In the genomic region with DNA sequence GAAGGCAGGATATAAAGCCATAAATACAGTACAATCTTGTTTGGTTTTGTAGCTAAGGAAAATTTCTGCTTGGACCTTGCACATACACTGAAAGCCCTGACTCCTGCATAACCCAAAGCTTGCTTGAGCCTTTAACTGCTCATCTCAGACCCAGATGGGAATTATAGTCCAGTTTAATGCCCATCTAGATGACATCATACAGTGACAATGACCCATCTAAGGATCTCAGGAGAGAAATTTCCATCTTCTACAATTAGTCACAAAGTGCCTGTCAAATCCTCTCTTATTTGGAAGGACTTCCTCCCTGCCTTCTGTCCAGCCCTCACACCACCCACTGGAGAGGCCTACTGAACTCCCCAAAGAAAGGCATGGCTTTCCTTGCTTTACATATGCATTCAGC, we compare ENCODE assay signal across 27 cellular contexts.
"Had no signal": no experiment of that assay in that cellular context is flagged by ENCODE, and none has a peak within 500 bp of the region (broad histone marks: within the 10 kb centered on the region; RNA-seq: fewer than 3 reads in every experiment).

No MANE protein-coding gene starts in this region.

- H3K36me3 ChIP-seq: stomach, suprapubic skin, thoracic aorta, thyroid gland, tibial artery, tibial nerve, transverse colon, upper lobe of left lung, upper lobe of right lung, uterus, vagina had no signal

- FAIRE-seq: urothelium cell line had no signal

- H3K4me3 ChIP-seq: stomach, suprapubic skin, testis, thoracic aorta, thyroid gland, tibial artery, tibial nerve, transverse colon, upper lobe of left lung, upper lobe of right lung, uterus, vagina had no signal

- ATAC-seq: stimulated activated effector memory CD8-positive, alpha-beta T cell treated with anti-CD3 and anti-CD28 coated beads, Interleukin-12 subunit alpha, Interleukin-12 subunit beta, amount 100 ng/mL, for 72 hours; stimulated activated memory B cell treated with anti-CD40 and anti-IgM and Interleukin-4, amounts not matched to agents 10 μg/mL and 1 μg/mL and 100 μg/mL, for 72 hours; stimulated activated naive B cell treated with anti-CD40 and anti-IgM and Interleukin-4, amounts not matched to agents 10 μg/mL and 1 μg/mL and 100 μg/mL, for 72 hours; stimulated activated naive CD8-positive, alpha-beta T cell treated with anti-CD3 and anti-CD28 coated beads, Interleukin-15, amount 100 ng/mL, for 72 hours; stimulated activated naive CD8-positive, alpha-beta T cell treated with anti-CD3 and anti-CD28 coated beads, Interleukin-15, Interleukin-2, amounts not matched to agents 100 U/mL and 50 U/mL, for 24 hours; upper lobe of right lung had no signal

- H3K27me3 ChIP-seq: stomach, suprapubic skin, testis, thyroid gland, tibial artery, tibial nerve, transverse colon, upper lobe of left lung, upper lobe of right lung, uterus, vagina had no signal

- H3K27ac ChIP-seq: stomach, suprapubic skin, testis, thoracic aorta, thyroid gland, tibial artery, tibial nerve, transverse colon, upper lobe of left lung, upper lobe of right lung, uterus, vagina had no signal

- H3K4me1 ChIP-seq: suprapubic skin, testis, thyroid gland, tibial artery, upper lobe of left lung, upper lobe of right lung, uterus, vagina had no signal

- DNase-seq: stimulated activated CD4-positive, alpha-beta T cell treated with anti-CD3 and anti-CD28 coated beads, Interleukin-2, amount 100 ng/mL, for 48 hours; stimulated activated CD4-positive, alpha-beta T cell treated with anti-CD3 and anti-CD28 coated beads, Interleukin-4, amount 100 ng/mL, for 1 hour; stimulated activated CD4-positive, alpha-beta T cell treated with anti-CD3 and anti-CD28 coated beads, Interleukin-4, amount 100 ng/mL, for 24 hours; stimulated activated CD4-positive, alpha-beta T cell treated with anti-CD3 and anti-CD28 coated beads, Interleukin-4, amount 100 ng/mL, for 4 hours; stimulated activated CD8-positive, alpha-beta memory T cell treated with anti-CD3 and anti-CD28 coated beads, Interleukin-4, amount 100 ng/mL, for 48 hours; stimulated activated naive B cell treated with anti-CD40 and anti-IgM and Interleukin-4, amounts not matched to agents 10 μg/mL and 1 μg/mL and 100 μg/mL, for 72 hours; stimulated activated naive CD4-positive, alpha-beta T cell; stimulated activated naive CD4-positive, alpha-beta T cell treated with Interleukin-2 at 50 U/mL for 16 hours; stimulated activated naive CD8-positive, alpha-beta T cell treated with anti-CD3 and anti-CD28 coated beads, Interleukin-15, amount 100 ng/mL, for 72 hours; stimulated activated naive CD8-positive, alpha-beta T cell treated with anti-CD3 and anti-CD28 coated beads, Interleukin-15, Interleukin-2, amounts not matched to agents 100 U/mL and 50 U/mL, for 24 hours; stomach; substantia nigra; testis; thyroid gland; tibial artery; transverse colon; trophoblast cell; upper lobe of left lung; upper lobe of right lung; uterus had no signal

- H3K9me3 ChIP-seq: stomach, suprapubic skin, testis, thoracic aorta, thyroid gland, tibial artery, tibial nerve, transverse colon, upper lobe of left lung, upper lobe of right lung, uterus, vagina had no signal
